17 cellular contexts compared by ENCODE assay signal in genomic region chr9:122065923-122066629, GRCh38. TPM values are rescaled to one million over a fixed set of nuclear protein-coding genes. Genes with fewer than 3 reads are reported as not detected.
A peak's percentile ranks its signal among the peaks of the same experiment; 100 is the strongest.
DNase-seq lines count a peak whose midpoint lies in the region; ATAC-seq and TF ChIP-seq lines count a peak whose summit lies in the region.
"Had no signal": no experiment of that assay in that cellular context is flagged by ENCODE, and none has a peak within 500 bp of the region (broad histone marks: within the 10 kb centered on the region; RNA-seq: fewer than 3 reads in every experiment).

No MANE protein-coding gene starts in this region.

- H3K4me1 ChIP-seq in HEK293 (ENCODE audit: control insufficient read depth, insufficient read depth, low read length) (peaks cover 8% of the 10 kb centered on the region), adipocyte (ENCODE audit: control insufficient read depth, insufficient read depth, low read length) (peaks cover 30% of the 10 kb centered on the region), psoas muscle (peaks cover 54% of the 10 kb centered on the region), PC-9 (replicated peaks; ENCODE audit: insufficient read depth) (no peaks in the 10 kb centered on the region)

- ATAC-seq in left cardiac atrium (peak; percentile 83 to 85), psoas muscle (peak; percentile 47 to 85 (median 70))
- ATAC-seq: HCT116 had no signal

- no peaks in the 10 kb centered on the region for H3K79me2 ChIP-seq in PC-9 (ENCODE audit: low read depth)

- H3K36me3 ChIP-seq in HEK293 (ENCODE audit: control insufficient read depth in 2 of 2, insufficient read depth in 1 of 2, low read length in 2 of 2) (no peaks in the 10 kb centered on the region), adipocyte (ENCODE audit: control insufficient read depth, insufficient read depth, low read length, severe bottlenecking) (peaks cover 2% of the 10 kb centered on the region), psoas muscle (ENCODE audit: insufficient read depth in 1 of 2, low read depth in 1 of 2) (no peaks in the 10 kb centered on the region), PC-9 (ENCODE audit: low read depth) (no peaks in the 10 kb centered on the region)

- no TSS peak for BruUV-seq in PC-9 (replicated peaks; lab: Mats Ljungman, UMichigan)

- intact Hi-C loops in left cardiac atrium (cut with DNase I) (no loop called here), psoas muscle (cut with DNase I) (no loop called here), PC-9 (cut with micrococcal nuclease; ENCODE audit: unreplicated experiment) (no loop called here)

- H3K4me2 ChIP-seq in PC-9 = no peak overlapping the region

- no peaks in the 10 kb centered on the region for H3F3A ChIP-seq in PC-9 (ENCODE audit: insufficient read depth, low read depth)

- WGBS in psoas muscle, 3 donors = 35 to 44% (median 38%) methylated on average over 2 of the region's 2 CpGs

- no peaks in the 10 kb centered on the region for H3K9me3 ChIP-seq in HEK293 (ENCODE audit: control insufficient read depth, insufficient read depth, low read depth, low read length)
- no peaks in the 10 kb centered on the region for H3K9me3 ChIP-seq in adipocyte (ENCODE audit: control insufficient read depth, low read length)
- H3K9me3 ChIP-seq in psoas muscle = no peaks in the 10 kb centered on the region
- no peaks in the 10 kb centered on the region for H3K9me3 ChIP-seq in PC-9 (ENCODE audit: insufficient read depth, low read depth)

- H3K27me3 ChIP-seq in adipocyte (replicated peaks; ENCODE audit: control insufficient read depth, insufficient read depth, low read length) (no peaks in the 10 kb centered on the region), psoas muscle (ENCODE audit: insufficient read depth in 3 of 3, low read length in 2 of 3) (no peaks in the 10 kb centered on the region), PC-9 (ENCODE audit: insufficient read depth, low read depth) (no peaks in the 10 kb centered on the region)

- H2AFZ ChIP-seq in PC-9 = no peak overlapping the region
- H2AFZ ChIP-seq: GM23248 had no signal

- H3K4me3 ChIP-seq in HEK293 (ENCODE audit: low read depth, low read length) = no peak overlapping the region
- peak overlapping the region; percentile 29 for H3K4me3 ChIP-seq in adipocyte (ENCODE audit: low read length)
- no peak overlapping the region for H3K4me3 ChIP-seq in psoas muscle
- no peak overlapping the region for H3K4me3 ChIP-seq in PC-9
- H3K4me3 ChIP-seq: GM23248 had no signal

- POLR2A ChIA-PET in HEK293 (lab: Yijun Ruan, JAX) = no interaction called here
- POLR2A ChIA-PET in PC-9 (lab: Charles Lee; ENCODE audit: unreplicated experiment) = no interaction called here

- H3K27ac ChIP-seq in HEK293 (ENCODE audit: extremely low read depth, low read depth, low read length) = no peak overlapping the region
- peak overlapping the region; percentile 2 for H3K27ac ChIP-seq in psoas muscle
- H3K27ac ChIP-seq in PC-9 = no peak overlapping the region
- H3K27ac ChIP-seq: GM23248 had no signal

- no peaks in the 10 kb centered on the region for H3K9me2 ChIP-seq in PC-9 (ENCODE audit: insufficient read depth)

- TF ChIP-seq CTCF in HEK293 (tag by site-specific recombination; IDR thresholded peaks at IDR 0.05) (no peak), psoas muscle (IDR thresholded peaks at IDR 0.05) (no peak), PC-9 (conservative IDR thresholded peaks at IDR 0.05) (no peak)

- DNase-seq in adipocyte (ENCODE audit: low read depth) (no peak), left cardiac atrium (no peak), psoas muscle (no peak), PC-9 (no peak), amygdala (lab: John Stamatoyannopoulos, UW) (no peak), NCI-H1105 (lab: John Stamatoyannopoulos, UW) (no peak)
- DNase-seq: ACHN; Calu3; CD4-positive, alpha-beta T cell; GM23248; NCI-H1048; NCI-H1694; NCI-H345; NCI-H526 treated with DMSO at 0.1 percent for 48 hours; SHP77 had no signal

- CTCF ChIA-PET in HEK293 (lab: Yijun Ruan, JAX) (interaction anchor here (0.7 to 1.2 kb wide), 2 partner anchors 27 to 30 kb away, joined by 3 to 4 read pairs; no protein-coding TSS in a partner anchor), PC-9 (lab: Charles Lee) (no interaction called here)

- H3K9ac ChIP-seq in adipocyte (ENCODE audit: low read length) = no peak overlapping the region
- H3K9ac ChIP-seq: GM23248 had no signal

- H4K20me1 ChIP-seq in PC-9 (ENCODE audit: insufficient read depth) = no peaks in the 10 kb centered on the region

TF ChIP-seq in HEK293, 187 proteins besides CTCF, POLR2A, EP300 and RAD21:
- no peak for TF ChIP-seq ZNF302 (tag by site-specific recombination; IDR thresholded peaks at IDR 0.05; ENCODE audit: low read depth)
- no peak for TF ChIP-seq ZNF274 (IDR thresholded peaks at IDR 0.05; ENCODE audit: low read length)
- TF ChIP-seq ZNF274 (tag by site-specific recombination; IDR thresholded peaks at IDR 0.05; ENCODE audit: borderline replicate concordance) = no peak
- TF ChIP-seq EGR2 (tag by site-specific recombination; IDR thresholded peaks at IDR 0.05; ENCODE audit: low read depth) = 0 out of 2 replicates have a peak, but pooled peaks have one; percentile 24
- 0 out of 2 replicates have a peak, but pooled peaks have one; percentile 9 for TF ChIP-seq ZFHX2 (tag by site-specific recombination; conservative IDR thresholded peaks at IDR 0.05)
- no peak for TF ChIP-seq ZNF660 (tag by site-specific recombination; IDR thresholded peaks at IDR 0.05)
- TF ChIP-seq ZNF501 (tag by site-specific recombination; IDR thresholded peaks at IDR 0.05) = no peak
- no peak for TF ChIP-seq ZNF692 (tag by site-specific recombination; IDR thresholded peaks at IDR 0.05)

RNA-seq across cellular contexts. Expression of gene TTLL11, which starts 27.0 kb away (rescaled TPM):
- total RNA-seq in left cardiac atrium (1 to 10 TPM; 4.5 to 6.5 TPM), psoas muscle (10 to 100 TPM; 16.4 to 56.4 (median 48.4) TPM), PC-9 (2021) (2.0 and 2.3 TPM in 2 replicates)
- 10 to 100 TPM; 15.1 to 19.3 (median 16.5) TPM for polyA plus RNA-seq in psoas muscle
